ENCODE assay signal across 8 cellular contexts in genomic region chr12:105107497-105108371, GRCh38. TPM values are rescaled to one million over a fixed set of nuclear protein-coding genes. Genes with fewer than 3 reads are reported as not detected.
A peak's percentile ranks its signal among the peaks of the same experiment; 100 is the strongest.
DNase-seq lines count a peak whose midpoint lies in the region; ATAC-seq and TF ChIP-seq lines count a peak whose summit lies in the region.

TSS of gene WASHC4 (plus strand) at chr12:105107731. CDS start at chr12:105107801, 70 bp downstream.

- H3K9me3 Mint-ChIP-seq in activated naive CD4-positive, alpha-beta T cell treated with anti-CD3 and anti-CD28 coated beads, Interleukin-2, amount 50 U/mL, for 24 hours, result no peaks in the 10 kb centered on the region

- peaks cover 9% of the 10 kb centered on the region for H3K36me3 Mint-ChIP-seq in activated naive CD4-positive, alpha-beta T cell treated with anti-CD3 and anti-CD28 coated beads, Interleukin-2, amount 50 U/mL, for 24 hours

- peaks cover 44% of the 10 kb centered on the region for H3K4me1 Mint-ChIP-seq in activated naive CD4-positive, alpha-beta T cell treated with anti-CD3 and anti-CD28 coated beads, Interleukin-2, amount 50 U/mL, for 24 hours

- H3K27ac ChIP-seq in temporal lobe (ENCODE audit: low read depth, low read length), result peak within 1 kb of the TSS; percentile 81

- H3K27me3 Mint-ChIP-seq in activated naive CD4-positive, alpha-beta T cell treated with anti-CD3 and anti-CD28 coated beads, Interleukin-2, amount 50 U/mL, for 24 hours, result peaks cover 11% of the 10 kb centered on the region

- H3K4me3 Mint-ChIP-seq in activated naive CD4-positive, alpha-beta T cell treated with anti-CD3 and anti-CD28 coated beads, Interleukin-2, amount 50 U/mL, for 24 hours, result peak within 1 kb of the TSS; percentile 98

- ATAC-seq in HG02610 (IDR thresholded peaks at IDR 0.05; ENCODE audit: unreplicated experiment) (peak; percentile 91), SK-N-SH treated with all-trans-retinoic acid at 6 μM for 48 hours (peak; percentile 95), omental fat pad (ENCODE audit: low FRiP score) (peak; percentile 99)

- DNase-seq in GM10266 (ENCODE audit: extremely low spot score), result peak; percentile 97
- DNase-seq in NCI-H1092 treated with DMSO at 0.1 percent for 48 hours (lab: John Stamatoyannopoulos, UW), result peak; percentile 85
- DNase-seq in globus pallidus (ENCODE audit: low spot score), result peak; percentile 95
- peak; percentile 76 for DNase-seq in omental fat pad (ENCODE audit: low spot score)

- TF ChIP-seq CTCF in GM10266 (IDR thresholded peaks at IDR 0.05; ENCODE audit: control insufficient read depth, insufficient read depth, low read depth, missing control alignments) (no peak), omental fat pad (IDR thresholded peaks at IDR 0.05) (no peak)

- peak within 1 kb of the TSS; percentile 94 for H3K27ac Mint-ChIP-seq in activated naive CD4-positive, alpha-beta T cell treated with anti-CD3 and anti-CD28 coated beads, Interleukin-2, amount 50 U/mL, for 24 hours

TF ChIP-seq in SK-N-SH treated with all-trans-retinoic acid at 6 μM for 48 hours, 23 proteins besides CTCF, POLR2A, EP300 and RAD21:
- TF ChIP-seq ZFP3 (CRISPR knock-in tag; IDR thresholded peaks at IDR 0.05) (peak; percentile 77), GLIS3 (CRISPR knock-in tag; IDR thresholded peaks at IDR 0.05) (no peak)

RNA-seq across cellular contexts. Expression of gene WASHC4, which starts in this region (rescaled TPM):
- total RNA-seq in omental fat pad, result 100 to 1,000 TPM in 1 of 4 donors, 10 to 100 TPM in 3; 43.9 to 130 (median 58.4) TPM
- 70.3 TPM for total RNA-seq in temporal lobe

Comparison
In these comparisons a context has a peak if more than half of its experiments do, and no peak if none do; other contexts are left out.
1. Peak in every context shown above with its lines: DNase-seq, ATAC-seq and H3K27ac ChIP-seq.